In the genomic region with DNA sequence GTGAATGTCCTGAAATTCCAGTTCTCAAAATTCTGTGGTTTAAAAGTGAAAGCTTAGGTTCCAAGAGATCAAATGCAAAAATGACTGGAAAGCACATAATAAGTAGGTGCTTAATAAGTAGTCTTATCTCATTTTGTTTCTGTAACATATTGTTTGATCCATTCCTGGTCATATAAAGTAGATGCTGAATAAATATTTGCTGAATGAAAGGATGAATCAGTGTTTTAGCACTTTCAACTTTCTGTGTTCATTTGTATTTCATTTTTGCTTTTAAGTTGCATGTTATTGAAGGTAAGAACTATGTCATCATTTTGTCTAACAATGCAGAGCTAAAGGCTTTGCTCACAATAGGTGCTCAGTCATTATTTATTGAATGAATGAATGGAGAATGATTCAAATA, we compare ENCODE assay signal across 13 cellular contexts. TPM values are rescaled to one million over a fixed set of nuclear protein-coding genes. Genes with fewer than 3 reads are reported as not detected.
DNase-seq lines count a peak whose midpoint lies in the region; ATAC-seq and TF ChIP-seq lines count a peak whose summit lies in the region.
"Had no signal": no experiment of that assay in that cellular context is flagged by ENCODE, and none has a peak within 500 bp of the region (broad histone marks: within the 10 kb centered on the region; RNA-seq: fewer than 3 reads in every experiment).

No MANE protein-coding gene starts in this region.

- TF ChIP-seq EP300 in esophagus muscularis mucosa (IDR thresholded peaks at IDR 0.05), result no peak

- H3K4me3 ChIP-seq in DOHH2 (ENCODE audit: low read length) (no peak overlapping the region), Karpas-422 (ENCODE audit: low read length) (no peak overlapping the region), epithelial cell of esophagus (ENCODE audit: low read length) (no peak overlapping the region), esophagus muscularis mucosa (no peak overlapping the region)

- H2AFZ ChIP-seq in Karpas-422 (ENCODE audit: low read length), result no peak overlapping the region

- no peaks in the 10 kb centered on the region for H3K27me3 Mint-ChIP-seq in WTC11 (ENCODE audit: low read depth)
- no peaks in the 10 kb centered on the region for H3K27me3 Mint-ChIP-seq in T-helper 2 cell treated with Interferon-gamma antibody and Interleukin-4, amounts not matched to agents 5 μg/mL and 100 μg/mL, for 36 hours (ENCODE audit: low read depth)
- H3K27me3 Mint-ChIP-seq: CD8-positive, alpha-beta memory T cell had no signal

- H3K4me1 Mint-ChIP-seq in WTC11, result peaks cover 11% of the 10 kb centered on the region
- peaks cover 13% of the 10 kb centered on the region for H3K4me1 Mint-ChIP-seq in T-helper 2 cell treated with Interferon-gamma antibody and Interleukin-4, amounts not matched to agents 5 μg/mL and 100 μg/mL, for 36 hours (ENCODE audit: low read depth)

- no peaks in the 10 kb centered on the region for H3K9me3 Mint-ChIP-seq in WTC11
- no peaks in the 10 kb centered on the region for H3K9me3 Mint-ChIP-seq in T-helper 2 cell treated with Interferon-gamma antibody and Interleukin-4, amounts not matched to agents 5 μg/mL and 100 μg/mL, for 36 hours
- H3K9me3 Mint-ChIP-seq: CD8-positive, alpha-beta memory T cell; H9 had no signal

- H3K4me1 ChIP-seq in DOHH2 (ENCODE audit: control insufficient read depth, low read length) (peaks cover 45% of the 10 kb centered on the region), Karpas-422 (ENCODE audit: low read length) (peaks cover 45% of the 10 kb centered on the region), esophagus muscularis mucosa (peaks cover 0 to 11% (median 8%) of the 10 kb centered on the region in 4 donors)

- no peak overlapping the region for H3K27ac ChIP-seq in DOHH2 (ENCODE audit: low read depth, low read length)
- no peak overlapping the region; the same call in 1 of the 2 replicates for H3K27ac ChIP-seq in Karpas-422 (ENCODE audit: low read length)
- H3K27ac ChIP-seq in esophagus muscularis mucosa (replicated peaks in 1 of 4), result no peak overlapping the region

- intact Hi-C loops in esophagus muscularis mucosa (cut with DNase I), result loop anchor here (10.0 kb wide), 1 partner anchor 65 kb away; no protein-coding TSS in a partner anchor

- H3K36me3 Mint-ChIP-seq in WTC11, result peaks cover 24% of the 10 kb centered on the region
- H3K36me3 Mint-ChIP-seq in T-helper 2 cell treated with Interferon-gamma antibody and Interleukin-4, amounts not matched to agents 5 μg/mL and 100 μg/mL, for 36 hours (ENCODE audit: low read depth), result peaks cover 15% of the 10 kb centered on the region

- TF ChIP-seq CTCF in DOHH2 (IDR thresholded peaks at IDR 0.05; ENCODE audit: low read depth, low read length, poor library complexity, severe bottlenecking) (no peak), WTC11 (IDR thresholded peaks at IDR 0.05) (no peak), epithelial cell of esophagus (IDR thresholded peaks at IDR 0.05; ENCODE audit: insufficient read depth, low read depth, low read length, missing control alignments) (no peak), esophagus muscularis mucosa (IDR thresholded peaks at IDR 0.05) (no peak)

- peaks cover 97% of the 10 kb centered on the region for H3K79me2 ChIP-seq in DOHH2 (ENCODE audit: control insufficient read depth, low read length)
- H3K79me2 ChIP-seq in Karpas-422 (ENCODE audit: low read length), result peaks cover 92% of the 10 kb centered on the region

- peak overlapping the region; percentile 15; the same call in 1 of the 2 replicates for H3K27ac Mint-ChIP-seq in WTC11
- no peak overlapping the region for H3K27ac Mint-ChIP-seq in T-helper 2 cell treated with Interferon-gamma antibody and Interleukin-4, amounts not matched to agents 5 μg/mL and 100 μg/mL, for 36 hours
- H3K27ac Mint-ChIP-seq: CD14-positive monocyte, H9 had no signal

- no peak overlapping the region for H3K9ac ChIP-seq in Karpas-422 (ENCODE audit: low read length)

- ATAC-seq in WTC11, result no peak

- no peaks in the 10 kb centered on the region for H3F3A ChIP-seq in DOHH2 (ENCODE audit: control insufficient read depth, insufficient read depth)

- peaks cover 7% of the 10 kb centered on the region for H4K20me1 ChIP-seq in DOHH2 (ENCODE audit: control insufficient read depth, insufficient read depth, low read depth, low read length)
- H4K20me1 ChIP-seq in Karpas-422 (ENCODE audit: insufficient read depth, low read depth, low read length), result no peaks in the 10 kb centered on the region

- no peaks in the 10 kb centered on the region for H3K9me3 ChIP-seq in DOHH2 (ENCODE audit: control insufficient read depth, insufficient read depth, low read length)
- no peaks in the 10 kb centered on the region for H3K9me3 ChIP-seq in Karpas-422 (ENCODE audit: low read length)
- no peaks in the 10 kb centered on the region for H3K9me3 ChIP-seq in esophagus muscularis mucosa

- H3K4me3 Mint-ChIP-seq in WTC11, result no peak overlapping the region
- H3K4me3 Mint-ChIP-seq in T-helper 2 cell treated with Interferon-gamma antibody and Interleukin-4, amounts not matched to agents 5 μg/mL and 100 μg/mL, for 36 hours, result no peak overlapping the region
- H3K4me3 Mint-ChIP-seq: CD14-positive monocyte; CD8-positive, alpha-beta memory T cell; H9 had no signal

- no peaks in the 10 kb centered on the region for H3K9me2 ChIP-seq in DOHH2 (replicated peaks; ENCODE audit: control insufficient read depth, low read length)
- H3K9me2 ChIP-seq in Karpas-422 (replicated peaks; ENCODE audit: insufficient read depth, low read length), result no peaks in the 10 kb centered on the region

- DNase-seq in Karpas-422 (no peak), WTC11 (ENCODE audit: low spot score) (no peak), epithelial cell of esophagus (ENCODE audit: low read depth) (peak; percentile 19), NOMO-1 treated with DMSO at 0.1 percent for 48 hours (lab: John Stamatoyannopoulos, UW; ENCODE audit: unreplicated experiment) (no peak), esophagus muscularis mucosa (ENCODE audit: extremely low spot score) (no peak)
- DNase-seq in stimulated activated CD8-positive, alpha-beta memory T cell treated with anti-CD3 and anti-CD28 coated beads, Interleukin-4, amount 100 ng/mL, for 48 hours, result no peak
- no peak for DNase-seq in T-helper 2 cell treated with Interferon-gamma antibody and Interleukin-4, amounts not matched to agents 5 μg/mL and 100 μg/mL, for 36 hours (ENCODE audit: low spot score)
- DNase-seq: CD8-positive, alpha-beta memory T cell; DMS53; GOT3; H9 had no signal

- H3K4me2 ChIP-seq in DOHH2 (ENCODE audit: low read length) (0 out of 2 replicates have a peak overlapping the region, but pooled peaks have one; percentile 0), Karpas-422 (ENCODE audit: low read depth, low read length, poor library complexity, severe bottlenecking) (peak overlapping the region; percentile 13)

- no peak for TF ChIP-seq POLR2A in esophagus muscularis mucosa (IDR thresholded peaks at IDR 0.05; ENCODE audit: low read depth)

- CTCF ChIA-PET in WTC11 (lab: Charles Lee), result no interaction called here

- H3K36me3 ChIP-seq in DOHH2 (ENCODE audit: control insufficient read depth, low read length) (peaks cover 71% of the 10 kb centered on the region), Karpas-422 (ENCODE audit: insufficient read depth, low read length) (peaks cover 54% of the 10 kb centered on the region), esophagus muscularis mucosa (peaks cover 0 to 30% (median 12%) of the 10 kb centered on the region in 4 donors)

- POLR2A ChIA-PET in WTC11 (lab: Charles Lee), result no interaction called here

- no peaks in the 10 kb centered on the region for H3K27me3 ChIP-seq in DOHH2 (ENCODE audit: control insufficient read depth, low read length)
- H3K27me3 ChIP-seq in Karpas-422 (ENCODE audit: low read length), result no peaks in the 10 kb centered on the region
- H3K27me3 ChIP-seq in esophagus muscularis mucosa, result no peaks in the 10 kb centered on the region

TF ChIP-seq in WTC11, 78 proteins besides CTCF, POLR2A, EP300 and RAD21 (continues in another document):
- TF ChIP-seq NR3C1 (CRISPR knock-in tag; conservative IDR thresholded peaks at IDR 0.05; ENCODE audit: low read depth), result no peak
- no peak for TF ChIP-seq NFE2L1 (CRISPR knock-in tag; IDR thresholded peaks at IDR 0.05)
- TF ChIP-seq, protein P1, sequence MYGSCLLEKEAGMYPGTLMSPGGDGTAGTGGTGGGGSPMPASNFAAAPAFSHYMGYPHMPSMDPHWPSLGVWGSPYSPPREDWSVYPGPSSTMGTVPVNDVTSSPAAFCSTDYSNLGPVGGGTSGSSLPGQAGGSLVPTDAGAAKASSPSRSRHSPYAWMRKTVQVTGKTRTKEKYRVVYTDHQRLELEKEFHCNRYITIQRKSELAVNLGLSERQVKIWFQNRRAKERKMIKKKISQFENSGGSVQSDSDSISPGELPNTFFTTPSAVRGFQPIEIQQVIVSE (CRISPR knock-in tag; IDR thresholded peaks at IDR 0.05; ENCODE audit: borderline replicate concordance), result no peak
- no peak for TF ChIP-seq ZNF396 (CRISPR knock-in tag; IDR thresholded peaks at IDR 0.05; ENCODE audit: borderline replicate concordance)
- TF ChIP-seq TEAD1 (CRISPR knock-in tag; IDR thresholded peaks at IDR 0.05), result no peak
- TF ChIP-seq ZNF423 (CRISPR knock-in tag; IDR thresholded peaks at IDR 0.05), result no peak

RNA-seq across cellular contexts. Expression of a gene that starts 6.3 kb away (rescaled TPM):
- total RNA-seq in Karpas-422 (2014; rRNA removed; shearing (Covaris generic); ENCODE audit: low replicate concordance), result 49.5 and 52.8 TPM in 2 replicates
- total RNA-seq in WTC11 (2021) (27.8 to 37.2 TPM (median 30.7 TPM) in 3 replicates), esophagus muscularis mucosa (10 to 100 TPM; 44.9 to 78.3 (median 68.5) TPM)

RNA-seq across cellular contexts. Expression of a gene that starts 59.3 kb away (rescaled TPM):
- total RNA-seq in Karpas-422 (2014; rRNA removed; shearing (Covaris generic); ENCODE audit: low replicate concordance), result 5.3 and 8.2 TPM in 2 replicates
- total RNA-seq in WTC11 (2021), result 6.3 to 8.3 TPM (median 7.4 TPM) in 3 replicates
- 10 to 100 TPM in 2 of 4 donors, 1 to 10 TPM in 2; 6.0 to 14.1 (median 10.7) TPM for total RNA-seq in esophagus muscularis mucosa
